Comparison of ENCODE assay signal across 15 cellular contexts in genomic region chr1:184158911-184159701, GRCh38.
A peak's percentile ranks its signal among the peaks of the same experiment; 100 is the strongest.
DNase-seq lines count a peak whose midpoint lies in the region.
"Had no signal": no experiment of that assay in that cellular context is flagged by ENCODE, and none has a peak within 500 bp of the region (broad histone marks: within the 10 kb centered on the region; RNA-seq: fewer than 3 reads in every experiment).

No MANE protein-coding gene starts in this region.

- no peaks in the 10 kb centered on the region for H3K9me3 ChIP-seq in SK-N-MC (ENCODE audit: low read depth, low read length)

- DNase-seq in ELF-1 (ENCODE audit: low read depth, low spot score) (peak; percentile 69), M059J (ENCODE audit: low read depth) (peak; percentile 51), SK-N-MC (ENCODE audit: low read depth, low spot score) (peak; percentile 30), islet precursor cell (peak; percentile 62), GOT3 (lab: John Stamatoyannopoulos, UW) (no peak), RKO (ENCODE audit: low spot score) (no peak), substantia nigra (lab: John Stamatoyannopoulos, UW) (no peak), T-helper 9 cell (no peak)
- DNase-seq: activated CD4-positive, alpha-beta T cell treated with anti-CD3 and anti-CD28 coated beads, Interleukin-2, amount 10 ng/mL, durations not matched to agents 7 days and 5 days; activated naive CD4-positive, alpha-beta T cell treated with anti-CD3 and anti-CD28 coated beads, Interleukin-2, amount 10 ng/mL, durations not matched to agents 7 days and 5 days; activated T-cell treated with anti-CD3 and anti-CD28 coated beads for 4 hours; Calu3; right cardiac atrium; stimulated activated CD4-positive, alpha-beta T cell treated with anti-CD3 and anti-CD28 coated beads, Interleukin-1b, Interleukin-23, amount 100 ng/mL, for 48 hours had no signal

- no peak overlapping the region for H3K4me3 ChIP-seq in SK-N-MC
- H3K4me3 ChIP-seq: coronary artery had no signal

- H3K27ac ChIP-seq in SK-N-MC = no peak overlapping the region
- H3K27ac ChIP-seq in substantia nigra (ENCODE audit: low read depth, low read length, poor library complexity, severe bottlenecking) = no peak overlapping the region
- H3K27ac ChIP-seq: coronary artery had no signal

- no peak overlapping the region for H3K9ac ChIP-seq in SK-N-MC (ENCODE audit: insufficient read length)

- no peaks in the 10 kb centered on the region for H3K36me3 ChIP-seq in SK-N-MC (ENCODE audit: insufficient read depth, low read length)

Comparison
In these comparisons a context has a peak if more than half of its experiments do, and no peak if none do; other contexts are left out.
1. DNase-seq: peak in ELF-1 (single experiment), M059J (single experiment), SK-N-MC (single experiment) and islet precursor cell (single experiment); none in GOT3 (single experiment), RKO (single experiment), substantia nigra (0 of 49) and T-helper 9 cell (single experiment).